In genomic region chr9:71758277-71758676, GRCh38 we compare ENCODE assay signal across 14 cellular contexts. TPM values are rescaled to one million over a fixed set of nuclear protein-coding genes. Genes with fewer than 3 reads are reported as not detected.
DNase-seq lines count a peak whose midpoint lies in the region; ATAC-seq and TF ChIP-seq lines count a peak whose summit lies in the region.
"Had no signal": no experiment of that assay in that cellular context is flagged by ENCODE, and none has a peak within 500 bp of the region (broad histone marks: within the 10 kb centered on the region; RNA-seq: fewer than 3 reads in every experiment).

No MANE protein-coding gene starts in this region.

- no peak overlapping the region for H3K9ac ChIP-seq in trophoblast cell (ENCODE audit: low read length)

- peak overlapping the region; percentile 88 for H3K4ac ChIP-seq in trophoblast cell (ENCODE audit: low read depth, low read length)

- peak overlapping the region; percentile 70 for H3K4me2 ChIP-seq in PC-9
- H3K4me2 ChIP-seq in trophoblast cell (ENCODE audit: low read length): peak overlapping the region; percentile 81

- H2AFZ ChIP-seq in PC-9 (no peak overlapping the region), trophoblast cell (ENCODE audit: insufficient read depth, low read length, poor library complexity) (no peak overlapping the region)

- no peak for ATAC-seq in HG02610 (IDR thresholded peaks at IDR 0.05; ENCODE audit: unreplicated experiment)

- peaks cover 7% of the 10 kb centered on the region for H3K79me1 ChIP-seq in trophoblast cell (ENCODE audit: low read length)

- no peak overlapping the region for H4K8ac ChIP-seq in trophoblast cell (ENCODE audit: low read depth, low read length)

- no peak overlapping the region for H4K12ac ChIP-seq in trophoblast cell (ENCODE audit: low read depth, low read length)

- H3K36me3 ChIP-seq in PC-9 (ENCODE audit: low read depth) (no peaks in the 10 kb centered on the region), trophoblast cell (ENCODE audit: control insufficient read depth in 1 of 2, insufficient read depth in 2 of 2, low read length in 2 of 2) (peaks cover 0 to 2% of the 10 kb centered on the region in 2 experiments)
- H3K36me3 ChIP-seq: tibial artery, WERI-Rb-1 had no signal

- H2BK5ac ChIP-seq in trophoblast cell (ENCODE audit: low read depth, low read length, poor library complexity): peak overlapping the region; percentile 59

- H3K4me3 ChIP-seq in PC-9 (peak overlapping the region; percentile 28; the same call in 1 of the 2 replicates), trophoblast cell (ENCODE audit: low read depth, low read length) (no peak overlapping the region)
- H3K4me3 ChIP-seq: tibial artery had no signal

- no peak overlapping the region for H3K18ac ChIP-seq in trophoblast cell (ENCODE audit: low read length)

- no peak overlapping the region for H4K91ac ChIP-seq in trophoblast cell (ENCODE audit: low read depth, low read length)

- peaks cover 15% of the 10 kb centered on the region for H3F3A ChIP-seq in PC-9 (ENCODE audit: insufficient read depth, low read depth)

- no CpG with 5 or more reads among the region's 4 CpGs for WGBS in trophoblast cell (ENCODE audit: extremely low coverage, insufficient coverage, insufficient read length)

- H3K79me2 ChIP-seq in PC-9 (ENCODE audit: low read depth) (peaks cover 86% of the 10 kb centered on the region), trophoblast cell (ENCODE audit: control insufficient read depth, insufficient read depth, low read length, poor library complexity) (peaks cover 11% of the 10 kb centered on the region)

- BruUV-seq in PC-9 (replicated peaks; lab: Mats Ljungman, UMichigan): no TSS peak

- H3K9me2 ChIP-seq in PC-9 (ENCODE audit: insufficient read depth): no peaks in the 10 kb centered on the region

- peak; percentile 37 for DNase-seq in DMS 273 (lab: John Stamatoyannopoulos, UW; ENCODE audit: unreplicated experiment)
- no peak for DNase-seq in DMS 273 treated with DMSO at 0.1 percent for 48 hours (lab: John Stamatoyannopoulos, UW)
- DNase-seq in PC-9: peak; percentile 42 to 89
- DNase-seq in iPS-NIHi11 (ENCODE audit: low spot score): peak; percentile 33
- peak in 1 of 2 donors; percentile 55 for DNase-seq in trophoblast cell
- DNase-seq in GM10248 (ENCODE audit: extremely low spot score): no peak
- DNase-seq in NCI-H2081 treated with DMSO at 0.1 percent for 48 hours (lab: John Stamatoyannopoulos, UW): no peak
- DNase-seq: activated CD8-positive, alpha-beta memory T cell treated with anti-CD3 and anti-CD28 coated beads, Interleukin-2, amount 50 U/mL, for 4 hours; NCI-H1092 treated with DMSO at 0.1 percent for 48 hours; occipital lobe; stimulated activated CD4-positive, alpha-beta T cell treated with anti-CD3 and anti-CD28 coated beads, Interleukin-15, amount 100 ng/mL, for 24 hours; tibial artery; WERI-Rb-1 had no signal

- peak overlapping the region; percentile 46 for H3K27ac ChIP-seq in PC-9
- H3K27ac ChIP-seq in trophoblast cell (ENCODE audit: low read depth, low read length): peak overlapping the region; percentile 54
- H3K27ac ChIP-seq: tibial artery, WERI-Rb-1 had no signal

- H2BK120ac ChIP-seq in trophoblast cell (ENCODE audit: insufficient read depth, low read length, poor library complexity): no peak overlapping the region

- POLR2A ChIA-PET in PC-9 (lab: Charles Lee; ENCODE audit: unreplicated experiment): no interaction called here
- POLR2A ChIA-PET in GM10248 (lab: Yijun Ruan, JAX): no interaction called here

- CTCF ChIA-PET in PC-9 (lab: Charles Lee) (no interaction called here), GM10248 (lab: Yijun Ruan, JAX) (no interaction called here)

- H3K4me1 ChIP-seq in PC-9 (replicated peaks; ENCODE audit: insufficient read depth) (peaks cover 58% of the 10 kb centered on the region), trophoblast cell (ENCODE audit: control insufficient read depth in 1 of 2, insufficient read depth in 2 of 2, low read length in 2 of 2) (peaks cover 4 to 15% of the 10 kb centered on the region in 2 experiments)

- intact Hi-C loops in PC-9 (cut with micrococcal nuclease; ENCODE audit: unreplicated experiment): loop anchor here (1.0 to 2.0 kb wide), 3 partner anchors 15 to 78 kb away; no protein-coding TSS in a partner anchor

- H3K23ac ChIP-seq in trophoblast cell (ENCODE audit: low read length): no peak overlapping the region

- H2BK12ac ChIP-seq in trophoblast cell (ENCODE audit: low read length): no peak overlapping the region

- H3K27me3 ChIP-seq in PC-9 (ENCODE audit: insufficient read depth, low read depth) (no peaks in the 10 kb centered on the region), trophoblast cell (ENCODE audit: insufficient read depth, low read length) (no peaks in the 10 kb centered on the region)
- H3K27me3 ChIP-seq: tibial artery had no signal

- TF ChIP-seq CTCF in PC-9 (conservative IDR thresholded peaks at IDR 0.05) (no peak), GM10248 (IDR thresholded peaks at IDR 0.05; ENCODE audit: control extremely low read depth, extremely low read depth, low read depth, missing control alignments) (no peak)

- peaks cover 19% of the 10 kb centered on the region; the same call in 1 of the 2 replicates for H4K20me1 ChIP-seq in PC-9 (ENCODE audit: insufficient read depth)

- H2AK5ac ChIP-seq in trophoblast cell (ENCODE audit: low read length): no peak overlapping the region

- H3K9me3 ChIP-seq in PC-9 (ENCODE audit: insufficient read depth, low read depth) (no peaks in the 10 kb centered on the region), trophoblast cell (ENCODE audit: insufficient read depth, low read depth, low read length) (no peaks in the 10 kb centered on the region)
- H3K9me3 ChIP-seq: tibial artery had no signal

- no peak overlapping the region for H3K14ac ChIP-seq in trophoblast cell (ENCODE audit: low read length)

RNA-seq across cellular contexts. Expression of gene CEMIP2, which starts 10.0 kb away (rescaled TPM):
- 60.7 and 77.0 TPM in 2 replicates for total RNA-seq in PC-9 (2021)
- 162 and 163 TPM in 2 replicates for polyA plus RNA-seq in trophoblast cell (2013)

Comparison
In these comparisons a context has a peak if more than half of its experiments do, and no peak if none do; other contexts are left out.
1. DNase-seq: peak in DMS 273 (single experiment), PC-9 (2 of 2) and iPS-NIHi11 (single experiment); none in DMS 273 treated with DMSO at 0.1 percent for 48 hours (single experiment), GM10248 (single experiment) and NCI-H2081 treated with DMSO at 0.1 percent for 48 hours (single experiment).